ENCODE assay signal across 8 cellular contexts in the genomic region with DNA sequence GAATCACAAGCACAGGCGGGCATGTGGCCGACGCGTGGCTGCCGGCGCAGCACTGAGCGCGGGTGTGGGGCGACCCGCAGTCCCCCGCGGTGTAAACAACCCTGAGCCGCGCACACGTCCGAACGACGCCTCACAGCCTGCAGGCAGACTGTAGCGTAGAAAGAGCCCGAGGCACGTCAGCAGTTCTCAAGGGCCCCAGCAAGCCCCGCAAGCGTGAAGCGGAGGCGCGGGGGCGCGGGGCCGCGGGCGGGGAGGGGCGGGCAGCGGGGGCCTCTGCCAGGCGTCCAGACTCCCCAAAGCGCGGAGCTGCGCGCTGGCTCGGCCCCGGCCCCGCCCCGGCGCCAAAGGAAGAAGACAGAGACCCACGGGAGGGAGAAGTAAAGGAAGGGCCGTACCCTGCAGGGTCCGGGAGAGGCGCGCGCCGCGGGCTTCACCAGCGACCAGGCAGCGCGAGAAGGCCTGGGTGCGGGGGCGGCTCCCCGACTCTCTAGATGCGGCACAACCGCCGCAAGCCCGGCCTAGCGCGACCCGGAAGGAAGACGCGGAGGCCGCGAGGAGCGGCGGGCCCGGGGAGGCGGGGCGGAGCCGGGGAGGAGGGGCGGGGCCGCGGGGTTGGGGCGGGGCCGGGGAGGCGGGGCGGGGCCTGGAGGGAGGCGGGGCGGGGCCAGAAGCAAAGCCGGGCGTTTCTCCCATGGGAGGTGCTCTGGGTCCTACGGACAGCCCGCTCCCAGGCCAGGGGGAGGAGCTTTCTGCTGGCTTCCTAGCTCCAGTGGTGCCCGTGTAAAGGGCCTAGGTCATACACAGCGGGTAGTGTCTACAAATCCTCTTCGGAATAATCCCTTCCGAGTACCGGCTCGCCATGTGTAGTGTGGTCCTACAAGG. TPM values are rescaled to one million over a fixed set of nuclear protein-coding genes. Genes with fewer than 3 reads are reported as not detected.
A peak's percentile ranks its signal among the peaks of the same experiment; 100 is the strongest.
DNase-seq lines count a peak whose midpoint lies in the region; ATAC-seq and TF ChIP-seq lines count a peak whose summit lies in the region.

A gene (minus strand): TSS at position 536 of the 882 bp plus-strand sequence. CDS start 20,958 bp downstream, outside the sequence.

- TF ChIP-seq CTCF in coronary artery (IDR thresholded peaks at IDR 0.05): no peak

- H3K27ac Mint-ChIP-seq in activated CD4-positive, alpha-beta T cell treated with anti-CD3 and anti-CD28 coated beads, Interleukin-2, amount 10 ng/mL, durations not matched to agents 24 days and 14 days: peak within 1 kb of the TSS; percentile 98

- ATAC-seq in GM19025 (IDR thresholded peaks at IDR 0.05; ENCODE audit: low read depth, unreplicated experiment) (peak; percentile 82), HG03196 (IDR thresholded peaks at IDR 0.05; ENCODE audit: unreplicated experiment) (peak; percentile 83)

- H3K27ac ChIP-seq in coronary artery: peak within 1 kb of the TSS; percentile 88 to 90

- H3K27me3 Mint-ChIP-seq in activated CD4-positive, alpha-beta T cell treated with anti-CD3 and anti-CD28 coated beads, Interleukin-2, amount 10 ng/mL, durations not matched to agents 24 days and 14 days: peaks cover 27% of the 10 kb centered on the region

- DNase-seq in Ammon's horn (ENCODE audit: low spot score) (peak; percentile 91), NCI-H524 (lab: John Stamatoyannopoulos, UW) (peak; percentile 84 to 92), coronary artery (ENCODE audit: low spot score) (peak; percentile 87), left kidney (ENCODE audit: low read depth, low spot score) (peak; percentile 88)
- peak; percentile 94 for DNase-seq in activated CD4-positive, alpha-beta T cell treated with anti-CD3 and anti-CD28 coated beads, Interleukin-2, amount 10 ng/mL, durations not matched to agents 24 days and 14 days
- peak; percentile 76 for DNase-seq in stimulated activated CD4-positive, alpha-beta T cell treated with anti-CD3 and anti-CD28 coated beads, Interleukin-2, amount 100 ng/mL, for 4 hours (ENCODE audit: low read depth)

- intact Hi-C loops in activated CD4-positive, alpha-beta T cell treated with anti-CD3 and anti-CD28 coated beads, Interleukin-2, amount 10 ng/mL, durations not matched to agents 24 days and 14 days (cut with micrococcal nuclease): loop anchor here (2.0 to 5.0 kb wide), 6 partner anchors 100 to 1665 kb away; a partner anchor contains a TSS

- H3K36me3 Mint-ChIP-seq in activated CD4-positive, alpha-beta T cell treated with anti-CD3 and anti-CD28 coated beads, Interleukin-2, amount 10 ng/mL, durations not matched to agents 24 days and 14 days (ENCODE audit: low read depth): peaks cover 15% of the 10 kb centered on the region

- peak within 1 kb of the TSS; percentile 96 for H3K4me3 ChIP-seq in coronary artery

- peaks cover 13% of the 10 kb centered on the region for H3K9me3 Mint-ChIP-seq in activated CD4-positive, alpha-beta T cell treated with anti-CD3 and anti-CD28 coated beads, Interleukin-2, amount 10 ng/mL, durations not matched to agents 24 days and 14 days

- H3K4me1 Mint-ChIP-seq in activated CD4-positive, alpha-beta T cell treated with anti-CD3 and anti-CD28 coated beads, Interleukin-2, amount 10 ng/mL, durations not matched to agents 24 days and 14 days: peaks cover 32% of the 10 kb centered on the region

- peak within 1 kb of the TSS; percentile 97 for H3K4me3 Mint-ChIP-seq in activated CD4-positive, alpha-beta T cell treated with anti-CD3 and anti-CD28 coated beads, Interleukin-2, amount 10 ng/mL, durations not matched to agents 24 days and 14 days

RNA-seq across cellular contexts. Expression of the gene that starts here (rescaled TPM):
- 12.8 and 15.3 TPM in 2 replicates for total RNA-seq in activated CD4-positive, alpha-beta T cell treated with anti-CD3 and anti-CD28 coated beads, Interleukin-2, amount 10 ng/mL, durations not matched to agents 24 days and 14 days

Comparison
In these comparisons a context has a peak if more than half of its experiments do, and no peak if none do; other contexts are left out.
1. Peak in every context shown above with its lines: DNase-seq, ATAC-seq, H3K4me3 ChIP-seq and H3K27ac ChIP-seq.